Comparison of ENCODE assay signal across 16 cellular contexts in the genomic region with DNA sequence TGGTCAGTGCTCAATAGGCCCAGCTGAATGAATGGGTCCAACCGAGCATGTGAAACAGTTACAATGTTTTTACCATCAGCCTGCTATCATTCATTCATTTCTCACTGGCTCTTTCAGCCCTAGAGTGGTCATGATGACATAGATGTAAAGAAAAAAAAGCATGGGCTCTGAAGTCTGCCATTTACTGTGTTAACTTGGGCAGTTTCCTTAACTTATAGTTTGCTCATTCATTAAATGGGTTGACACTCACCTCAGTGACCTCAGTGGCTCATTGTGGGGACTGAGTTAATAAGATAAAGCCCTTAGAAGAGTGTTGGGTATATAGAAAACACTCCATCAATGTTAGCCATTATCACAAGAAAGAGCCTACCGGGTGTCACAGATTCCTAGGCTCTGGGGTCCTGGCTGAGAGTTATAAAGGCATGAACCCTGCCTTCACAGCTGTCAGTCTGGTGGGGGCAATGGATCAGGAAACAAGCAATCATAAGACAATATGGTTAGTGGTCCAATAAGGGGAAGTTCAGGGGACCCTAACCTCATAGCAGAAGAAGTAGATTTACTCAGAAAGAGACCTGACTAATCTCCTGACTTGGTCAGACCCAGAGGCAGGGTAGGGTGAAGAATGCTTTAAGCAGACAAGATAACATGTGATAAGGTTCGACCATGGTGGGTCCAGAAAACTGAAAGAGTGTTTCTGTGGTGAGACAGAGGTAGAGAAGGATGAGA. TPM values are rescaled to one million over a fixed set of nuclear protein-coding genes. Genes with fewer than 3 reads are reported as not detected.
DNase-seq lines count a peak whose midpoint lies in the region; ATAC-seq, FAIRE-seq and TF ChIP-seq lines count a peak whose summit lies in the region.
"Had no signal": no experiment of that assay in that cellular context is flagged by ENCODE, and none has a peak within 500 bp of the region (broad histone marks: within the 10 kb centered on the region; RNA-seq: fewer than 3 reads in every experiment).

No MANE protein-coding gene starts in this region.

- no TSS peak for BruUV-seq in GM12878 (replicated peaks; lab: Mats Ljungman, UMichigan)

- FAIRE-seq in GM12878 (lab: Jason Lieb, UNC) (no peak), RCC 7860 (lab: Jason Lieb, UNC) (no peak)

- H3K4me2 ChIP-seq in GM12878 (ENCODE audit: control insufficient read depth, insufficient read depth), result no peak overlapping the region

- SMC1A ChIA-PET in GM12878 (lab: Charles Lee; ENCODE audit: uncharacterized antibody, unreplicated experiment), result interaction anchor here (1.1 to 1.2 kb wide), 2 partner anchors 10 to 14 kb away, joined by 3 to 5 read pairs; no protein-coding TSS in a partner anchor

- CTCF ChIA-PET in GM12878 (lab: Yijun Ruan, JAX), result no interaction called here

- no peaks in the 10 kb centered on the region for H4K20me1 ChIP-seq in GM12878 (ENCODE audit: control insufficient read depth, insufficient read depth)

- no peak for TF ChIP-seq CTCF in GM12878 (IDR thresholded peaks at IDR 0.05 in 2 of 3, conservative IDR thresholded peaks at IDR 0.05 in 1 of 3; ENCODE audit: control insufficient read depth in 2 of 3, extremely low read depth in 1 of 3, insufficient read depth in 1 of 3, low read depth in 3 of 3, low read length in 3 of 3)
- TF ChIP-seq CTCF in suprapubic skin (IDR thresholded peaks at IDR 0.05), result no peak

- H3K9ac ChIP-seq in GM12878 (ENCODE audit: control insufficient read depth, insufficient read depth, low read length), result no peak overlapping the region

- RAD21 ChIA-PET in GM12878 (lab: Charles Lee; ENCODE audit: unreplicated experiment), result no interaction called here

- H3K36me3 ChIP-seq in GM12878 (ENCODE audit: control insufficient read depth in 2 of 2, insufficient read depth in 2 of 2, low read length in 1 of 2) (no peaks in the 10 kb centered on the region), suprapubic skin (no peaks in the 10 kb centered on the region)
- H3K36me3 ChIP-seq: left ventricle myocardium inferior, upper lobe of left lung had no signal

- no peak for TF ChIP-seq RAD21 in GM12878 (IDR thresholded peaks at IDR 0.05; ENCODE audit: insufficient read depth, low read depth, low read length)

- TF ChIP-seq POLR2A in GM18505 (IDR thresholded peaks at IDR 0.05; ENCODE audit: borderline replicate concordance, extremely low read depth, insufficient read depth, insufficient read length) (no peak), GM12878 (IDR thresholded peaks at IDR 0.05; ENCODE audit: low read depth, low read length) (no peak), suprapubic skin (IDR thresholded peaks at IDR 0.05) (no peak)

- H3K27ac ChIP-seq in GM12878 (ENCODE audit: control insufficient read depth, insufficient read depth) (no peak overlapping the region), suprapubic skin (no peak overlapping the region)
- H3K27ac ChIP-seq: left ventricle myocardium inferior, upper lobe of left lung had no signal

- in situ Hi-C loops in GM12878 (cut with MboI), result no loop called here

- H2AFZ ChIP-seq in GM12878 (ENCODE audit: control insufficient read depth, low read depth, low read length), result no peak overlapping the region

- H3K79me2 ChIP-seq in GM12878 (ENCODE audit: control insufficient read depth, insufficient read depth, low read length), result no peaks in the 10 kb centered on the region

- no peak for TF ChIP-seq EP300 in GM12878 (IDR thresholded peaks at IDR 0.05; ENCODE audit: borderline replicate concordance in 1 of 2, control insufficient read depth in 1 of 2, low read depth in 2 of 2, low read length in 2 of 2)
- TF ChIP-seq EP300 in suprapubic skin (IDR thresholded peaks at IDR 0.05), result no peak

- H3K27me3 ChIP-seq in GM12878 (replicated peaks in 1 of 2; ENCODE audit: control insufficient read depth in 2 of 2, insufficient read depth in 2 of 2, low read length in 1 of 2) (peaks cover 0 to 4% of the 10 kb centered on the region in 2 experiments; a peak in 3 of 4 replicates), suprapubic skin (no peaks in the 10 kb centered on the region)
- H3K27me3 ChIP-seq: upper lobe of left lung had no signal

- H3K4me3 ChIP-seq in GM12878, result no peak overlapping the region
- H3K4me3 ChIP-seq in suprapubic skin, result no peak overlapping the region
- H3K4me3 ChIP-seq: left ventricle myocardium inferior had no signal

- DNase-seq in GM12878 (ENCODE audit: low read depth, low spot score), result no peak
- no peak for DNase-seq in Ammon's horn (ENCODE audit: low spot score)
- DNase-seq in suprapubic skin (ENCODE audit: low spot score in 2 of 2), result no peak
- no peak for DNase-seq in NCI-H2029 treated with DMSO at 0.1 percent for 48 hours (lab: John Stamatoyannopoulos, UW)
- DNase-seq in RCC 7860 (ENCODE audit: low spot score), result no peak
- DNase-seq: activated CD4-positive, alpha-beta T cell treated with anti-CD3 and anti-CD28 coated beads, Interleukin-2, amount 10 ng/mL, durations not matched to agents 7 days and 5 days; DMS 273 treated with DMSO at 0.1 percent for 48 hours; H9; left ventricle myocardium inferior; naive thymus-derived CD8-positive, alpha-beta T cell; NCI-H146; NCI-H748 treated with DMSO at 0.1 percent for 48 hours; upper lobe of left lung had no signal

- ATAC-seq in GM18505 (IDR thresholded peaks at IDR 0.05; ENCODE audit: unreplicated experiment) (peak; percentile 67), GM21381 (IDR thresholded peaks at IDR 0.05; ENCODE audit: unreplicated experiment) (peak; percentile 52), HG03095 (IDR thresholded peaks at IDR 0.05; ENCODE audit: unreplicated experiment) (peak; percentile 49), GM12878 (peak; percentile 46)
- ATAC-seq: naive thymus-derived CD8-positive, alpha-beta T cell had no signal

- WGBS in GM12878 (ENCODE audit: insufficient coverage, insufficient replicate concordance, low lambda C conversion rate, missing lambda C conversion rate), result 17% methylated on average over 3 of the region's 3 CpGs
- 90% methylated on average over 3 of the region's 3 CpGs for WGBS in suprapubic skin

- H3K4me1 ChIP-seq in GM12878 (ENCODE audit: control insufficient read depth, insufficient read depth, low read length) (no peaks in the 10 kb centered on the region), suprapubic skin (peaks cover 4% of the 10 kb centered on the region)
- H3K4me1 ChIP-seq: upper lobe of left lung had no signal

- POLR2A ChIA-PET in GM12878 (lab: Charles Lee), result no interaction called here

- no peaks in the 10 kb centered on the region for H3K9me3 ChIP-seq in GM12878 (replicated peaks; ENCODE audit: control insufficient read depth, insufficient read depth, low read length)
- H3K9me3 ChIP-seq in suprapubic skin, result no peaks in the 10 kb centered on the region
- H3K9me3 ChIP-seq: left ventricle myocardium inferior, upper lobe of left lung had no signal

- intact Hi-C loops in GM12878 (cut with micrococcal nuclease; ENCODE audit: unreplicated experiment), result no loop called here

TF ChIP-seq in GM12878, 131 proteins besides CTCF, POLR2A, EP300 and RAD21 (continues in another document):
- TF ChIP-seq RUNX3 (IDR thresholded peaks at IDR 0.05; ENCODE audit: low read length), result peak; percentile 62
- TF ChIP-seq, protein P1, sequence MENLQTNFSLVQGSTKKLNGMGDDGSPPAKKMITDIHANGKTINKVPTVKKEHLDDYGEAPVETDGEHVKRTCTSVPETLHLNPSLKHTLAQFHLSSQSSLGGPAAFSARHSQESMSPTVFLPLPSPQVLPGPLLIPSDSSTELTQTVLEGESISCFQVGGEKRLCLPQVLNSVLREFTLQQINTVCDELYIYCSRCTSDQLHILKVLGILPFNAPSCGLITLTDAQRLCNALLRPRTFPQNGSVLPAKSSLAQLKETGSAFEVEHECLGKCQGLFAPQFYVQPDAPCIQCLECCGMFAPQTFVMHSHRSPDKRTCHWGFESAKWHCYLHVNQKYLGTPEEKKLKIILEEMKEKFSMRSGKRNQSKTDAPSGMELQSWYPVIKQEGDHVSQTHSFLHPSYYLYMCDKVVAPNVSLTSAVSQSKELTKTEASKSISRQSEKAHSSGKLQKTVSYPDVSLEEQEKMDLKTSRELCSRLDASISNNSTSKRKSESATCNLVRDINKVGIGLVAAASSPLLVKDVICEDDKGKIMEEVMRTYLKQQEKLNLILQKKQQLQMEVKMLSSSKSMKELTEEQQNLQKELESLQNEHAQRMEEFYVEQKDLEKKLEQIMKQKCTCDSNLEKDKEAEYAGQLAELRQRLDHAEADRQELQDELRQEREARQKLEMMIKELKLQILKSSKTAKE (IDR thresholded peaks at IDR 0.05; ENCODE audit: low read depth, poor library complexity, severe bottlenecking), result no peak
- no peak for TF ChIP-seq SUPT20H (IDR thresholded peaks at IDR 0.05; ENCODE audit: borderline replicate concordance, control insufficient read depth, low read depth, low read length)
- no peak for TF ChIP-seq PAX8 (IDR thresholded peaks at IDR 0.05)
- TF ChIP-seq BMI1 (IDR thresholded peaks at IDR 0.05; ENCODE audit: borderline replicate concordance), result no peak
- TF ChIP-seq NR2C2 (IDR thresholded peaks at IDR 0.05; ENCODE audit: borderline replicate concordance, control insufficient read depth, insufficient read length, low read depth), result no peak
- TF ChIP-seq NR2C1 (IDR thresholded peaks at IDR 0.05), result no peak
- 0 out of 2 replicates have a peak, but pooled peaks have one; percentile 28 for TF ChIP-seq NFIC (IDR thresholded peaks at IDR 0.05; ENCODE audit: low read depth, low read length)
- peak; percentile 53; the same call in 1 of the 2 replicates for TF ChIP-seq JUNB (IDR thresholded peaks at IDR 0.05)
- TF ChIP-seq CREM (IDR thresholded peaks at IDR 0.05; ENCODE audit: low read depth), result 0 out of 2 replicates have a peak, but pooled peaks have one; percentile 21
- TF ChIP-seq STAT1 (conservative IDR thresholded peaks at IDR 0.05), result no peak

RNA-seq across cellular contexts. Expression of a gene that starts 29.7 kb away (rescaled TPM):
- 18.6 TPM in 2 replicates for total RNA-seq in GM12878 (2013; cell fraction: nucleolus; rRNA removed)
- total RNA-seq in GM12878 (2014; rRNA removed) (8.2 and 8.8 TPM in 2 replicates), GM12878 (2014; rRNA removed; fragmentation: Illumina TruSeq; extraction: Trizol) (8.8 and 9.4 TPM in 2 replicates), GM12878 (2021) (9.2 and 9.5 TPM in 2 replicates), suprapubic skin (10 to 100 TPM in 1 of 4 donors, 1 to 10 TPM in 3; 5.2 to 16.2 (median 6.8) TPM)
- 2.2 TPM for polyA plus RNA-seq in GM12878 (2011; ENCODE audit: low read depth)
- polyA plus RNA-seq in GM12878 (2011; rRNA removed) (8.6 and 10.7 TPM in 2 replicates), GM12878 (2014; fragmentation: Illumina TruSeq; extraction: Trizol) (8.2 and 9.2 TPM in 2 replicates), GM12878 (2014; fragmentation: Nextera tagmentation; extraction: Ambion mirVana) (1 to 10 TPM; 3.3 to 5.7 TPM), GM12878 (2014; rRNA removed) (4.6 and 5.0 TPM in 2 replicates), GM12878 (2016; fragmentation: Nextera tagmentation; extraction: Ambion mirVana) (1 to 10 TPM; 6.3 to 6.6 TPM)
- 3.8 and 3.9 TPM in 2 replicates for polyA plus RNA-seq in GM12878 (2011; cell fraction: cytosol; rRNA removed)
- polyA plus RNA-seq in GM12878 (2011; cell fraction: nucleus; rRNA removed), result 11.8 and 13.2 TPM in 2 replicates
- polyA plus RNA-seq in GM12878 (2012), result 2.6 and 2.9 TPM in 2 replicates
- polyA minus RNA-seq in GM12878 (2011; rRNA and poly(A)+ RNA removed), result 11.2 and 12.9 TPM in 2 replicates
- 2.5 and 3.4 TPM in 2 replicates for polyA minus RNA-seq in GM12878 (2011; cell fraction: cytosol; rRNA and poly(A)+ RNA removed)
- polyA minus RNA-seq in GM12878 (2011; cell fraction: nucleus; rRNA and poly(A)+ RNA removed), result 12.1 and 14.6 TPM in 2 replicates
